ENCODE assay signal across 40 cellular contexts in genomic region chr1:64127297-64127696, GRCh38.
"Had no signal": no experiment of that assay in that cellular context is flagged by ENCODE, and none has a peak within 500 bp of the region (broad histone marks: within the 10 kb centered on the region; RNA-seq: fewer than 3 reads in every experiment).

No MANE protein-coding gene starts in this region.

- H3K27ac ChIP-seq: adrenal gland, body of pancreas, brain microvascular endothelial cell, breast epithelium, cardiac muscle cell had no signal

- H3K4me1 Mint-ChIP-seq: activated naive CD4-positive, alpha-beta T cell treated with anti-CD3 and anti-CD28 coated beads, Interleukin-2, amount 10 ng/mL, durations not matched to agents 7 days and 5 days; activated naive CD4-positive, alpha-beta T cell treated with anti-CD3 and anti-CD28 coated beads, Interleukin-2, amount 50 U/mL, for 24 hours; activated naive CD8-positive, alpha-beta T cell treated with anti-CD3 and anti-CD28 coated beads for 36 hours; activated naive CD8-positive, alpha-beta T cell treated with anti-CD3 and anti-CD28 coated beads, Interleukin-2, amount 10 ng/mL, durations not matched to agents 7 days and 5 days; activated naive CD8-positive, alpha-beta T cell treated with anti-CD3 and anti-CD28 coated beads, Interleukin-2, amount 50 U/mL, for 24 hours; activated T-helper 17 cell treated with anti-CD3 and anti-CD28 coated beads, Interleukin-2, amount 50 U/mL, for 72 hours; central memory CD8-positive, alpha-beta T cell had no signal

- H3K4me3 ChIP-seq: adrenal gland, ascending aorta, body of pancreas, breast epithelium, cardiac muscle cell had no signal

- ATAC-seq: activated naive CD4-positive, alpha-beta T cell treated with anti-CD3 and anti-CD28 coated beads, Interleukin-2, amount 50 U/mL, for 72 hours; activated naive CD8-positive, alpha-beta T cell treated with anti-CD3 and anti-CD28 coated beads, Interleukin-2, amount 50 U/mL, for 24 hours; activated T-cell treated with anti-CD3 and anti-CD28 coated beads, Interleukin-2, amount 50 U/mL, for 4 hours; activated T-cell treated with anti-CD3 and anti-CD28 coated beads, Interleukin-2, amount 50 U/mL, for 72 hours; activated T-helper 17 cell treated with anti-CD3 and anti-CD28 coated beads, Interleukin-2, amount 50 U/mL, for 72 hours; body of pancreas had no signal

- H3K36me3 Mint-ChIP-seq: activated naive CD4-positive, alpha-beta T cell treated with anti-CD3 and anti-CD28 coated beads, Interleukin-2, amount 10 ng/mL, durations not matched to agents 7 days and 5 days; activated naive CD4-positive, alpha-beta T cell treated with anti-CD3 and anti-CD28 coated beads, Interleukin-2, amount 50 U/mL, for 24 hours; activated naive CD4-positive, alpha-beta T cell treated with anti-CD3 and anti-CD28 coated beads, Interleukin-2, amount 50 U/mL, for 72 hours; activated naive CD8-positive, alpha-beta T cell; activated naive CD8-positive, alpha-beta T cell treated with anti-CD3 and anti-CD28 coated beads for 36 hours; activated naive CD8-positive, alpha-beta T cell treated with anti-CD3 and anti-CD28 coated beads, Interleukin-2, amount 10 ng/mL, durations not matched to agents 7 days and 5 days; brain had no signal

- DNase-seq: activated effector memory CD4-positive, alpha-beta T cell treated with anti-CD3 and anti-CD28 coated beads, Interleukin-2, amount 50 U/mL, for 16 hours; activated effector memory CD4-positive, alpha-beta T cell treated with Interleukin-2 at 50 U/mL for 16 hours; activated gamma-delta T cell; activated gamma-delta T cell treated with Interleukin-2 at 50 U/mL for 16 hours; activated naive CD4-positive, alpha-beta T cell; activated naive CD4-positive, alpha-beta T cell treated with anti-CD3 and anti-CD28 coated beads for 36 hours; activated naive CD4-positive, alpha-beta T cell treated with anti-CD3 and anti-CD28 coated beads, Interleukin-2, amount 10 ng/mL, durations not matched to agents 7 days and 5 days; activated naive CD4-positive, alpha-beta T cell treated with anti-CD3 and anti-CD28 coated beads, Interleukin-2, amount 50 U/mL, for 16 hours; activated naive CD4-positive, alpha-beta T cell treated with Interleukin-2 at 50 U/mL for 16 hours; activated naive CD8-positive, alpha-beta T cell treated with anti-CD3 and anti-CD28 coated beads for 36 hours; activated naive CD8-positive, alpha-beta T cell treated with anti-CD3 and anti-CD28 coated beads, Interleukin-2, amount 10 ng/mL, durations not matched to agents 7 days and 5 days; activated naive CD8-positive, alpha-beta T cell treated with anti-CD3 and anti-CD28 coated beads, Interleukin-2, amount 50 U/mL, for 24 hours; activated T-cell treated with anti-CD3 and anti-CD28 coated beads for 4 hours; activated T-cell treated with anti-CD3 and anti-CD28 coated beads, Interleukin-2, amount 50 U/mL, for 1 hour; activated T-cell treated with anti-CD3 and anti-CD28 coated beads, Interleukin-2, amount 50 U/mL, for 24 hours; activated T-cell treated with anti-CD3 and anti-CD28 coated beads, Interleukin-2, amount 50 U/mL, for 4 hours; activated T-cell treated with anti-CD3 and anti-CD28 coated beads, Interleukin-2, amount 50 U/mL, for 48 hours; activated T-cell treated with anti-CD3 and anti-CD28 coated beads, Interleukin-2, amount 50 U/mL, for 72 hours; adrenal gland; amniotic stem cell; amygdala; anterior cingulate cortex; aorta; body of pancreas; brain microvascular endothelial cell; caudate nucleus; central memory CD4-positive, alpha-beta T cell; cerebellar nuclear complex had no signal

- H3K36me3 ChIP-seq: adrenal gland, ascending aorta, brain microvascular endothelial cell, breast epithelium, cardiac muscle cell had no signal

- H3K4me3 Mint-ChIP-seq: activated naive CD4-positive, alpha-beta T cell treated with anti-CD3 and anti-CD28 coated beads for 36 hours; activated naive CD4-positive, alpha-beta T cell treated with anti-CD3 and anti-CD28 coated beads, Interleukin-2, amount 10 ng/mL, durations not matched to agents 7 days and 5 days; activated naive CD4-positive, alpha-beta T cell treated with anti-CD3 and anti-CD28 coated beads, Interleukin-2, amount 50 U/mL, for 24 hours; activated naive CD8-positive, alpha-beta T cell; activated naive CD8-positive, alpha-beta T cell treated with anti-CD3 and anti-CD28 coated beads for 36 hours; activated naive CD8-positive, alpha-beta T cell treated with anti-CD3 and anti-CD28 coated beads, Interleukin-2, amount 10 ng/mL, durations not matched to agents 7 days and 5 days; activated naive CD8-positive, alpha-beta T cell treated with anti-CD3 and anti-CD28 coated beads, Interleukin-2, amount 50 U/mL, for 24 hours; activated T-cell treated with anti-CD3 and anti-CD28 coated beads, Interleukin-2, amount 50 U/mL, for 24 hours; activated T-cell treated with anti-CD3 and anti-CD28 coated beads, Interleukin-2, amount 50 U/mL, for 4 hours; activated T-cell treated with anti-CD3 and anti-CD28 coated beads, Interleukin-2, amount 50 U/mL, for 72 hours; activated T-helper 1 cell treated with anti-CD3 and anti-CD28 coated beads, Interleukin-12 subunit alpha, Interleukin-12 subunit beta, Interleukin-2, Interleukin-4 antibody, amounts not matched to agents 30 ng/mL and 10 ng/mL and 1 ng/mL, durations not matched to agents 14 hours and 24 hours and 36 hours; activated T-helper 17 cell treated with anti-CD3 and anti-CD28 coated beads, Interleukin-2, amount 50 U/mL, for 72 hours; brain; central memory CD8-positive, alpha-beta T cell had no signal

- H3K9me3 Mint-ChIP-seq: activated naive CD4-positive, alpha-beta T cell treated with anti-CD3 and anti-CD28 coated beads for 36 hours; activated naive CD4-positive, alpha-beta T cell treated with anti-CD3 and anti-CD28 coated beads, Interleukin-2, amount 10 ng/mL, durations not matched to agents 7 days and 5 days; activated naive CD4-positive, alpha-beta T cell treated with anti-CD3 and anti-CD28 coated beads, Interleukin-2, amount 50 U/mL, for 24 hours; activated naive CD4-positive, alpha-beta T cell treated with anti-CD3 and anti-CD28 coated beads, Interleukin-2, amount 50 U/mL, for 72 hours; activated naive CD8-positive, alpha-beta T cell treated with anti-CD3 and anti-CD28 coated beads for 36 hours; activated naive CD8-positive, alpha-beta T cell treated with anti-CD3 and anti-CD28 coated beads, Interleukin-2, amount 10 ng/mL, durations not matched to agents 7 days and 5 days; activated naive CD8-positive, alpha-beta T cell treated with anti-CD3 and anti-CD28 coated beads, Interleukin-2, amount 50 U/mL, for 24 hours; activated T-cell treated with anti-CD3 and anti-CD28 coated beads, Interleukin-2, amount 50 U/mL, for 24 hours; activated T-cell treated with anti-CD3 and anti-CD28 coated beads, Interleukin-2, amount 50 U/mL, for 4 hours; activated T-cell treated with anti-CD3 and anti-CD28 coated beads, Interleukin-2, amount 50 U/mL, for 72 hours; activated T-helper 1 cell treated with anti-CD3 and anti-CD28 coated beads, Interleukin-12 subunit alpha, Interleukin-12 subunit beta, Interleukin-2, Interleukin-4 antibody, amounts not matched to agents 30 ng/mL and 10 ng/mL and 1 ng/mL, durations not matched to agents 14 hours and 24 hours and 36 hours; activated T-helper 17 cell treated with anti-CD3 and anti-CD28 coated beads, Interleukin-2, amount 50 U/mL, for 72 hours; activated T-helper 2 cell treated with anti-CD3 and anti-CD28 coated beads, Interferon-gamma antibody, Interleukin-2, Interleukin-4, amounts not matched to agents 10 μg/mL and 5 μg/mL and 100 μg/mL, durations not matched to agents 14 hours and 24 hours and 36 hours; brain; central memory CD8-positive, alpha-beta T cell had no signal

- FAIRE-seq: bronchial epithelial cell had no signal

- H3K4me1 ChIP-seq: adrenal gland, body of pancreas had no signal

- H3K9me3 ChIP-seq: adrenal gland, ascending aorta, body of pancreas, breast epithelium had no signal

- H3K27me3 ChIP-seq: adrenal gland, ascending aorta, body of pancreas, brain microvascular endothelial cell, breast epithelium, cardiac muscle cell had no signal

- H3K27ac Mint-ChIP-seq: activated naive CD4-positive, alpha-beta T cell treated with anti-CD3 and anti-CD28 coated beads for 36 hours; activated naive CD4-positive, alpha-beta T cell treated with anti-CD3 and anti-CD28 coated beads, Interleukin-2, amount 10 ng/mL, durations not matched to agents 7 days and 5 days; activated naive CD4-positive, alpha-beta T cell treated with anti-CD3 and anti-CD28 coated beads, Interleukin-2, amount 50 U/mL, for 24 hours; activated naive CD4-positive, alpha-beta T cell treated with anti-CD3 and anti-CD28 coated beads, Interleukin-2, amount 50 U/mL, for 72 hours; activated naive CD8-positive, alpha-beta T cell; activated naive CD8-positive, alpha-beta T cell treated with anti-CD3 and anti-CD28 coated beads for 36 hours; activated naive CD8-positive, alpha-beta T cell treated with anti-CD3 and anti-CD28 coated beads, Interleukin-2, amount 10 ng/mL, durations not matched to agents 7 days and 5 days; activated naive CD8-positive, alpha-beta T cell treated with anti-CD3 and anti-CD28 coated beads, Interleukin-2, amount 50 U/mL, for 24 hours; activated T-cell treated with anti-CD3 and anti-CD28 coated beads, Interleukin-2, amount 50 U/mL, for 24 hours; activated T-cell treated with anti-CD3 and anti-CD28 coated beads, Interleukin-2, amount 50 U/mL, for 72 hours; activated T-helper 1 cell treated with anti-CD3 and anti-CD28 coated beads, Interleukin-12 subunit alpha, Interleukin-12 subunit beta, Interleukin-2, Interleukin-4 antibody, amounts not matched to agents 30 ng/mL and 10 ng/mL and 1 ng/mL, durations not matched to agents 14 hours and 24 hours and 36 hours; activated T-helper 17 cell treated with anti-CD3 and anti-CD28 coated beads, Interleukin-2, amount 50 U/mL, for 72 hours; activated T-helper 2 cell treated with anti-CD3 and anti-CD28 coated beads, Interferon-gamma antibody, Interleukin-2, Interleukin-4, amounts not matched to agents 10 μg/mL and 5 μg/mL and 100 μg/mL, durations not matched to agents 14 hours and 24 hours and 36 hours; brain had no signal
